Comparison of ENCODE assay signal across 8 cellular contexts in the genomic region with DNA sequence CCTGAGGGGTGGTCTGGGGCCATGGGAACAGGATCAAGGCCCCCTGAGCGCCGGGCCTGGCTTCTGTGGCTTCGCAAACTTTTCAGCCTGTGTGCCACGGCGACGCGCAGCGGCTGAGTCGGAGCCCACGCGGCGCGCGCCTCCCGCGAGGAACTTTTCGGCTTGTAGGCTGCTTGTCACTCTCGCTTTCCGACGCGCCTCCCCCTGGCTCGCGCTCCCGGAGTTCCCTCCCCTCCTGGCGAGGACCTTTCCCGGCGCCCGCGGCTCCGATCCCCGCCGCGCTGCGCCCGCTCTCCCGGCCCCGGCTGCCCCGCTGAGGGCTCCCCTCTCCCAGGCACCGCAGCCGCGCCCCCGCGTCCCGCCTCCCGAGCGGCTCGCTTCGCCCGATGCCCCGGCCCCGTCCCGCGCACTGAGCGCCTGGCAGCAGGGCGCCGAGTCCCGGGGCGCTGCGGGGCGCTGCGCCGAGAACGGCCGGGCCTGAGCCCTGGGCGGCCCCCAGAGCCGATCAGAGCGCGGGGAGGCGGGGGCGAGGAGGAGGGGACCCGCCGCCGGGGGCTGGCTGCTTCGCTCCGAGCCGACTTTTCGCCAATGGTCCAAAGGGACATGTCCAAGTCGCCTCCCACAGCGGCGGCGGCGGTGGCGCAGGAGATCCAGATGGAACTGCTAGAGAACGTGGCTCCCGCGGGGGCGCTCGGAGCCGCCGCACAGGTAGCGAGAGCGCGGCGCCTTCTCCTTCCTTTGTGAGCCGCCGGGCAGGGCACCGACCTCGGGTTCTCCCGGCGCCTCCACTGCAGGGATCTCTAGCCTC. TPM values are rescaled to one million over a fixed set of nuclear protein-coding genes. Genes with fewer than 3 reads are reported as not detected.
DNase-seq lines count a peak whose midpoint lies in the region; ATAC-seq and TF ChIP-seq lines count a peak whose summit lies in the region.

A gene (plus strand): TSS at position 276 of the 808 bp plus-strand sequence.

- no peaks in the 10 kb centered on the region for H3K36me3 Mint-ChIP-seq in T-helper 17 cell (ENCODE audit: low read depth)

- H3K27me3 ChIP-seq in ascending aorta, result no peaks in the 10 kb centered on the region

- peaks cover 37% of the 10 kb centered on the region for H3K27me3 Mint-ChIP-seq in T-helper 17 cell

- peak within 1 kb of the TSS; percentile 67 to 69 for H3K4me3 ChIP-seq in ascending aorta

- no peak within 1 kb of the TSS for H3K4me3 Mint-ChIP-seq in T-helper 17 cell

- no peaks in the 10 kb centered on the region for H3K4me1 Mint-ChIP-seq in T-helper 17 cell

- H3K36me3 ChIP-seq in ascending aorta, result no peaks in the 10 kb centered on the region

- no peak for TF ChIP-seq CTCF in ascending aorta (IDR thresholded peaks at IDR 0.05)

- intact Hi-C loops in ascending aorta (cut with DNase I), result loop anchor here (1.0 to 5.0 kb wide), 5 partner anchors 18 to 516 kb away; no protein-coding TSS in a partner anchor

- H3K9me3 ChIP-seq in ascending aorta (no peaks in the 10 kb centered on the region), T-helper 17 cell (ENCODE audit: control insufficient read depth, low read length, poor library complexity, severe bottlenecking) (no peaks in the 10 kb centered on the region)

- H3K4me1 ChIP-seq in ascending aorta, result peaks cover 0 to 10% of the 10 kb centered on the region in 2 donors

- no peak within 1 kb of the TSS for H3K27ac Mint-ChIP-seq in T-helper 17 cell

- ATAC-seq in T-helper 17 cell, result no peak
- ATAC-seq in HG02759 (IDR thresholded peaks at IDR 0.05; ENCODE audit: unreplicated experiment), result no peak

- DNase-seq in activated gamma-delta T cell (lab: John Stamatoyannopoulos, UW) (peak; percentile 9), activated gamma-delta T cell treated with Interleukin-2 at 50 U/mL for 16 hours (no peak), ascending aorta (ENCODE audit: low spot score in 2 of 2) (peak in 1 of 2 donors; percentile 84), hepatic stellate cell (ENCODE audit: low spot score) (peak; percentile 25), putamen (ENCODE audit: low spot score) (peak; percentile 80), T-helper 17 cell (no peak), COLO829 (ENCODE audit: low spot score) (no peak)

- H3K27ac ChIP-seq in ascending aorta, result peak within 1 kb of the TSS; percentile 80 to 82

RNA-seq across cellular contexts. Expression of the gene that starts here (rescaled TPM):
- 0.96 TPM for total RNA-seq in ascending aorta
- total RNA-seq in T-helper 17 cell, result not detected

Comparison
In these comparisons a context has a peak if more than half of its experiments do, and no peak if none do; other contexts are left out.
1. DNase-seq: peak in activated gamma-delta T cell (single experiment), hepatic stellate cell (single experiment) and putamen (single experiment); none in activated gamma-delta T cell treated with Interleukin-2 at 50 U/mL for 16 hours (single experiment), T-helper 17 cell (0 of 3) and COLO829 (single experiment).